14 cellular contexts compared by ENCODE assay signal in the genomic region with DNA sequence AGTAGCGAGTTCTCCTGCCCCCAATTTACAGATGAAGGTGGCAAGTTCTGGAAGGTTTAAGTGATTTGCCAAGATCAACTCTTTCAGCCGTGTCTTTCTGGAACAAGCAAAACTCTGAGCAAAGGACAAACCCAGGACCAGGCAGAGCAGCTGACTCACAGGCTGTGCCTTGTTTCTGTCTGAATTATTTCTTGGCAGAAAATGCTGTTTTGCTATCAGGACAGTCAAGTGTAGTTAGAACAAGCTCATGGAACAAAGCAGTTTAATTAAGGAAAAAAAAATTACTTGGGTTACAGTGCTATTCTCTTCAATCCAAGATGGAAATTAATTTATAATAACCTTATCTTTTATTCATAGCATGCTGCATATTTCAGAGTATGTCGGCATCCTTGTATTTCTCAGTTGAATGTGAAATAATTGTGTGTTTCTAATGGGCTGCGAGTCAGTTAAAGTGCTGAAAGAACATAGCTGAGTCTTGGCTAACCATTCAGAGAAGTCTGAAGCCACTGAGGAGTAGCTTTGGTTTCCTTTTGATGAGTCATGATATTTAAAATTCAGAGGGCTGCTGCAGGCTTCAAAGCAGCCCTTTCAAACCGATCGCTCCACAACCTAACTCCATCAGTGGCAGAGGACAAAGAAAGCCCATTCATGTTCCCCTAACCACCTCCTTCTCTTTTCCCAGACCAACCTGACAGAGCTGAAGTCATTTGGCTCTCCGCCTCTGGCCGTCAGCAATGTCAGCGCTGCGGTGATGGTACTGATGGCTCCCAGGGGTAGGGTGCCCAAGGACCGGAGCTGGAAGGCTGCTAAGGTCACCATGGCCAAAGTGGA.
DNase-seq lines count a peak whose midpoint lies in the region; ATAC-seq and TF ChIP-seq lines count a peak whose summit lies in the region.
"Had no signal": no experiment of that assay in that cellular context is flagged by ENCODE, and none has a peak within 500 bp of the region (broad histone marks: within the 10 kb centered on the region; RNA-seq: fewer than 3 reads in every experiment).

No MANE protein-coding gene starts in this region.

- no peak overlapping the region for H3K4me3 Mint-ChIP-seq in natural killer cell
- H3K4me3 Mint-ChIP-seq: central memory CD8-positive, alpha-beta T cell; stimulated activated naive CD8-positive, alpha-beta T cell treated with anti-CD3 and anti-CD28 coated beads, Interleukin-15, Interleukin-2, amounts not matched to agents 100 ng/mL and 50 ng/mL, for 24 hours had no signal

- H3K4me1 Mint-ChIP-seq in natural killer cell: no peaks in the 10 kb centered on the region
- H3K4me1 Mint-ChIP-seq: central memory CD8-positive, alpha-beta T cell had no signal

- H3K36me3 ChIP-seq in left lung (no peaks in the 10 kb centered on the region), suprapubic skin (no peaks in the 10 kb centered on the region)

- H3K27me3 ChIP-seq in left lung (no peaks in the 10 kb centered on the region), suprapubic skin (no peaks in the 10 kb centered on the region)

- H3K27ac ChIP-seq in left lung: no peak overlapping the region
- H3K27ac ChIP-seq in suprapubic skin: peak overlapping the region; percentile 85

- TF ChIP-seq POLR2A in suprapubic skin (IDR thresholded peaks at IDR 0.05): no peak

- H3K9me3 Mint-ChIP-seq in natural killer cell: peaks cover 8 to 11% of the 10 kb centered on the region in 2 donors

- H3K9me3 ChIP-seq in left lung (no peaks in the 10 kb centered on the region), suprapubic skin (no peaks in the 10 kb centered on the region)

- H3K4me3 ChIP-seq in left lung: no peak overlapping the region
- no peak overlapping the region for H3K4me3 ChIP-seq in suprapubic skin

- TF ChIP-seq EP300 in suprapubic skin (IDR thresholded peaks at IDR 0.05): no peak

- TF ChIP-seq CTCF in left lung (IDR thresholded peaks at IDR 0.05): no peak
- TF ChIP-seq CTCF in suprapubic skin (IDR thresholded peaks at IDR 0.05): no peak
- no peak for TF ChIP-seq CTCF in natural killer cell (IDR thresholded peaks at IDR 0.05)

- no peaks in the 10 kb centered on the region for H3K4me1 ChIP-seq in left lung
- peaks cover 13% of the 10 kb centered on the region for H3K4me1 ChIP-seq in suprapubic skin

- H3K27me3 Mint-ChIP-seq in natural killer cell (ENCODE audit: low read depth in 2 of 2): no peaks in the 10 kb centered on the region
- H3K27me3 Mint-ChIP-seq: central memory CD8-positive, alpha-beta T cell had no signal

- peak; percentile 78 for ATAC-seq in esophagus mucosa
- ATAC-seq in left lung: peak; percentile 65
- no peak for ATAC-seq in natural killer cell
- ATAC-seq: activated CD4-positive, CD25-positive, alpha-beta regulatory T cell treated with anti-CD3 and anti-CD28 coated beads, Interleukin-2, amount 50 U/mL, for 24 hours had no signal

- intact Hi-C loops in left lung (cut with DNase I): no loop called here
- intact Hi-C loops in natural killer cell (cut with micrococcal nuclease): no loop called here

- WGBS in suprapubic skin: 54% methylated on average over 11 of the region's 11 CpGs

- peaks cover 13% of the 10 kb centered on the region for H3K36me3 Mint-ChIP-seq in natural killer cell

- no peak overlapping the region for H3K27ac Mint-ChIP-seq in natural killer cell
- H3K27ac Mint-ChIP-seq: stimulated activated naive CD8-positive, alpha-beta T cell treated with anti-CD3 and anti-CD28 coated beads, Interleukin-15, Interleukin-2, amounts not matched to agents 100 ng/mL and 50 ng/mL, for 24 hours had no signal

- DNase-seq in RPMI7951 (ENCODE audit: low read depth): peak; percentile 45
- DNase-seq in left lung: no peak
- no peak for DNase-seq in suprapubic skin (ENCODE audit: low spot score in 2 of 2)
- DNase-seq in kidney glomerular epithelial cell (lab: John Stamatoyannopoulos, UW): no peak
- no peak for DNase-seq in NCI-H1694 treated with DMSO at 0.1 percent for 48 hours (lab: John Stamatoyannopoulos, UW)
- DNase-seq in natural killer cell: no peak
- no peak for DNase-seq in NCI-H146 (lab: John Stamatoyannopoulos, UW)
- DNase-seq: erythroblast, KG1, NCI-H2107 had no signal

Comparison
In these comparisons a context has a peak if more than half of its experiments do, and no peak if none do; other contexts are left out.
1. ATAC-seq: peak in esophagus mucosa (single experiment) and left lung (single experiment); none in natural killer cell (0 of 3).